Comparison of ENCODE assay signal across 1 cellular context in the genomic region with DNA sequence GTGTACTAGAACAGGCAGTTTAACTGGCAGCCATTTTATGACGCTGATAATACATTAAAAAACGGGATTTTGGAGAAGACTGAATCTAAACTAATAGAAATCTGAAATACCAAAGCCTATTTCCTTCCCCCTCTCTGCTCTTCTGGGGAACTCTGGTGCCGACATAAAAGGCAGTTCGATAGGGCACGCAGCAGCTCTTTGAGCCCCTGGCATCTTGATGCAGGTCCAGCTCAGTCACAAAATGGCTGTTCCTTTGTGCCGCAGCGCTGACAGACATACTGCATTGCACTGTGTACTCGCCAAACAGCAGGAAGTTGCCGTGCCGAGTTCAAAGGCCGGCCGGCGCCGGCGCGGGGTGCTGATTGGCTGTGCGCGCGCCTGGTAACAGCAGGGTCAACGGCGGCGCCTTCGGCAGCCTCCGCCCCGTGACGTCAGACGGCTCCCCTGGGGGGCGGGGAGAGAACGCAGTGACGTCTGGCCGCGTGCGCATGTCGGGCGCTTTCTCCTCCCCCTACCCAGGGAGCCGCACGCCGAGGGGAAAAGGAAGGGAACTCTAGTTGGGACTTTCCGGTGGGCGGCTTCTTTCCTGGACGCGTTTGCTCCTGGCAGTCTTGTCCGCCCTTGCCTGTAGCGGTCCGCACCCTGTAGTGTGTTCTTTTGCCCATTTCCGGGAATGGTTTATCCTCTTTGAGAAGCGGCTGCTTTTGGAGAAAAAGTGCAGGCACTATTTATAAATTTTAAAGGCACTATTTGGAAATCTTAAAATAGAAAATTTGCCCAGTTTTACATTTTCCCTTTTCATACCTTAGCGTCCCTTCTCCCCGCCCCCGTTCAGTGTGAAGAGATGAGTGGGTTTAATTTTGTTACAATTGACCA.
TF ChIP-seq lines count a peak whose summit lies in the region.

No MANE protein-coding gene starts in this region.

TF ChIP-seq in HepG2, 621 proteins besides CTCF, POLR2A, EP300 and RAD21 (continued from another document and continues in another):
- TF ChIP-seq RFXAP (CRISPR knock-in tag; IDR thresholded peaks at IDR 0.05; ENCODE audit: borderline replicate concordance), result peak; percentile 99
- peak; percentile 84; the same call in 1 of the 2 replicates for TF ChIP-seq ZSCAN31 (CRISPR knock-in tag; IDR thresholded peaks at IDR 0.05; ENCODE audit: low read depth)
- TF ChIP-seq MBNL3 (CRISPR knock-in tag; conservative IDR thresholded peaks at IDR 0.05), result no peak
- peak; percentile 62 for TF ChIP-seq ZNF12 (CRISPR knock-in tag; IDR thresholded peaks at IDR 0.05)
- TF ChIP-seq ARID3A (IDR thresholded peaks at IDR 0.05; ENCODE audit: low read depth, low read length), result no peak
- TF ChIP-seq MYPOP (CRISPR knock-in tag; IDR thresholded peaks at IDR 0.05), result peak; percentile 74; the same call in 1 of the 2 replicates
- TF ChIP-seq CHCHD3 (CRISPR knock-in tag; IDR thresholded peaks at IDR 0.05), result 0 out of 2 replicates have a peak, but pooled peaks have one; percentile 30
- TF ChIP-seq ZEB1 (IDR thresholded peaks at IDR 0.05; ENCODE audit: insufficient replicate concordance, low read depth), result peak; percentile 37
- TF ChIP-seq, protein P1, sequence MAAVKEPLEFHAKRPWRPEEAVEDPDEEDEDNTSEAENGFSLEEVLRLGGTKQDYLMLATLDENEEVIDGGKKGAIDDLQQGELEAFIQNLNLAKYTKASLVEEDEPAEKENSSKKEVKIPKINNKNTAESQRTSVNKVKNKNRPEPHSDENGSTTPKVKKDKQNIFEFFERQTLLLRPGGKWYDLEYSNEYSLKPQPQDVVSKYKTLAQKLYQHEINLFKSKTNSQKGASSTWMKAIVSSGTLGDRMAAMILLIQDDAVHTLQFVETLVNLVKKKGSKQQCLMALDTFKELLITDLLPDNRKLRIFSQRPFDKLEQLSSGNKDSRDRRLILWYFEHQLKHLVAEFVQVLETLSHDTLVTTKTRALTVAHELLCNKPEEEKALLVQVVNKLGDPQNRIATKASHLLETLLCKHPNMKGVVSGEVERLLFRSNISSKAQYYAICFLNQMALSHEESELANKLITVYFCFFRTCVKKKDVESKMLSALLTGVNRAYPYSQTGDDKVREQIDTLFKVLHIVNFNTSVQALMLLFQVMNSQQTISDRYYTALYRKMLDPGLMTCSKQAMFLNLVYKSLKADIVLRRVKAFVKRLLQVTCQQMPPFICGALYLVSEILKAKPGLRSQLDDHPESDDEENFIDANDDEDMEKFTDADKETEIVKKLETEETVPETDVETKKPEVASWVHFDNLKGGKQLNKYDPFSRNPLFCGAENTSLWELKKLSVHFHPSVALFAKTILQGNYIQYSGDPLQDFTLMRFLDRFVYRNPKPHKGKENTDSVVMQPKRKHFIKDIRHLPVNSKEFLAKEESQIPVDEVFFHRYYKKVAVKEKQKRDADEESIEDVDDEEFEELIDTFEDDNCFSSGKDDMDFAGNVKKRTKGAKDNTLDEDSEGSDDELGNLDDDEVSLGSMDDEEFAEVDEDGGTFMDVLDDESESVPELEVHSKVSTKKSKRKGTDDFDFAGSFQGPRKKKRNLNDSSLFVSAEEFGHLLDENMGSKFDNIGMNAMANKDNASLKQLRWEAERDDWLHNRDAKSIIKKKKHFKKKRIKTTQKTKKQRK (IDR thresholded peaks at IDR 0.05; ENCODE audit: low read length), result no peak
- TF ChIP-seq IRF2 (CRISPR knock-in tag; IDR thresholded peaks at IDR 0.05), result peak; percentile 94
- peak; percentile 96; the same call in 1 of the 2 replicates for TF ChIP-seq ZNF350 (CRISPR knock-in tag; IDR thresholded peaks at IDR 0.05; ENCODE audit: borderline replicate concordance, low read depth)
- TF ChIP-seq JDP2 (CRISPR knock-in tag; IDR thresholded peaks at IDR 0.05; ENCODE audit: borderline replicate concordance), result no peak
- no peak for TF ChIP-seq ZNF224 (CRISPR knock-in tag; IDR thresholded peaks at IDR 0.05)
- TF ChIP-seq TCF12 (IDR thresholded peaks at IDR 0.05), result no peak
- 0 out of 2 replicates have a peak, but pooled peaks have one; percentile 67 for TF ChIP-seq TCF12 (CRISPR knock-in tag; IDR thresholded peaks at IDR 0.05)
- no peak for TF ChIP-seq RARG (CRISPR knock-in tag; IDR thresholded peaks at IDR 0.05; ENCODE audit: low read depth)
- TF ChIP-seq NBN (conservative IDR thresholded peaks at IDR 0.05), result no peak
- peak; percentile 61 for TF ChIP-seq ZNF770 (CRISPR knock-in tag; IDR thresholded peaks at IDR 0.05)
- TF ChIP-seq ZBTB1 (CRISPR knock-in tag; IDR thresholded peaks at IDR 0.05; ENCODE audit: borderline replicate concordance), result no peak
- TF ChIP-seq KLF16 (CRISPR knock-in tag; IDR thresholded peaks at IDR 0.05), result peak in 1 of 2 experiments; percentile 89; a peak in 1 of 4 replicates
- TF ChIP-seq, protein P2, sequence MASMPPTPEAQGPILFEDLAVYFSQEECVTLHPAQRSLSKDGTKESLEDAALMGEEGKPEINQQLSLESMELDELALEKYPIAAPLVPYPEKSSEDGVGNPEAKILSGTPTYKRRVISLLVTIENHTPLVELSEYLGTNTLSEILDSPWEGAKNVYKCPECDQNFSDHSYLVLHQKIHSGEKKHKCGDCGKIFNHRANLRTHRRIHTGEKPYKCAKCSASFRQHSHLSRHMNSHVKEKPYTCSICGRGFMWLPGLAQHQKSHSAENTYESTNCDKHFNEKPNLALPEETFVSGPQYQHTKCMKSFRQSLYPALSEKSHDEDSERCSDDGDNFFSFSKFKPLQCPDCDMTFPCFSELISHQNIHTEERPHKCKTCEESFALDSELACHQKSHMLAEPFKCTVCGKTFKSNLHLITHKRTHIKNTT (CRISPR knock-in tag; IDR thresholded peaks at IDR 0.05), result no peak
- TF ChIP-seq ZMYM3 (CRISPR knock-in tag; IDR thresholded peaks at IDR 0.05), result peak; percentile 49; the same call in 1 of the 2 replicates
- TF ChIP-seq ZNF674 (CRISPR knock-in tag; IDR thresholded peaks at IDR 0.05; ENCODE audit: low read depth), result no peak
- TF ChIP-seq DNMT1 (CRISPR knock-in tag; IDR thresholded peaks at IDR 0.05), result no peak; the same call in 1 of the 2 replicates
- peak; percentile 82; the same call in 1 of the 2 replicates for TF ChIP-seq NAIF1 (CRISPR knock-in tag; IDR thresholded peaks at IDR 0.05; ENCODE audit: borderline replicate concordance)
- TF ChIP-seq ZNF34 (CRISPR knock-in tag; IDR thresholded peaks at IDR 0.05; ENCODE audit: borderline replicate concordance), result no peak
- TF ChIP-seq SIN3B (IDR thresholded peaks at IDR 0.05; ENCODE audit: low read length), result no peak; the same call in 1 of the 2 replicates
- no peak for TF ChIP-seq DDIT3 (CRISPR knock-in tag; IDR thresholded peaks at IDR 0.05)
- 0 out of 2 replicates have a peak, but pooled peaks have one; percentile 36 for TF ChIP-seq KDM3A (CRISPR knock-in tag; IDR thresholded peaks at IDR 0.05; ENCODE audit: low read depth)
- TF ChIP-seq, protein P3, sequence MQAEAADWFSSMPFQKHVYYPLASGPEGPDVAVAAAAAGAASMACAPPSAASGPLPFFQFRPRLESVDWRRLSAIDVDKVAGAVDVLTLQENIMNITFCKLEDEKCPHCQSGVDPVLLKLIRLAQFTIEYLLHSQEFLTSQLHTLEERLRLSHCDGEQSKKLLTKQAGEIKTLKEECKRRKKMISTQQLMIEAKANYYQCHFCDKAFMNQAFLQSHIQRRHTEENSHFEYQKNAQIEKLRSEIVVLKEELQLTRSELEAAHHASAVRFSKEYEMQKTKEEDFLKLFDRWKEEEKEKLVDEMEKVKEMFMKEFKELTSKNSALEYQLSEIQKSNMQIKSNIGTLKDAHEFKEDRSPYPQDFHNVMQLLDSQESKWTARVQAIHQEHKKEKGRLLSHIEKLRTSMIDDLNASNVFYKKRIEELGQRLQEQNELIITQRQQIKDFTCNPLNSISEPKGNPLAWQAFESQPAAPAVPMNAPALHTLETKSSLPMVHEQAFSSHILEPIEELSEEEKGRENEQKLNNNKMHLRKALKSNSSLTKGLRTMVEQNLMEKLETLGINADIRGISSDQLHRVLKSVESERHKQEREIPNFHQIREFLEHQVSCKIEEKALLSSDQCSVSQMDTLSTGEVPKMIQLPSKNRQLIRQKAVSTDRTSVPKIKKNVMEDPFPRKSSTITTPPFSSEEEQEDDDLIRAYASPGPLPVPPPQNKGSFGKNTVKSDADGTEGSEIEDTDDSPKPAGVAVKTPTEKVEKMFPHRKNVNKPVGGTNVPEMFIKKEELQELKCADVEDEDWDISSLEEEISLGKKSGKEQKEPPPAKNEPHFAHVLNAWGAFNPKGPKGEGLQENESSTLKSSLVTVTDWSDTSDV (CRISPR knock-in tag; IDR thresholded peaks at IDR 0.05), result no peak
- TF ChIP-seq, protein P4, sequence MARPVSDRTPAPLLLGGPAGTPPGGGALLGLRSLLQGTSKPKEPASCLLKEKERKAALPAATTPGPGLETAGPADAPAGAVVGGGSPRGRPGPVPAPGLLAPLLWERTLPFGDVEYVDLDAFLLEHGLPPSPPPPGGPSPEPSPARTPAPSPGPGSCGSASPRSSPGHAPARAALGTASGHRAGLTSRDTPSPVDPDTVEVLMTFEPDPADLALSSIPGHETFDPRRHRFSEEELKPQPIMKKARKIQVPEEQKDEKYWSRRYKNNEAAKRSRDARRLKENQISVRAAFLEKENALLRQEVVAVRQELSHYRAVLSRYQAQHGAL (CRISPR knock-in tag; IDR thresholded peaks at IDR 0.05; ENCODE audit: not compliant biosample characterization), result peak; percentile 92
- TF ChIP-seq ZNF33A (CRISPR knock-in tag; IDR thresholded peaks at IDR 0.05; ENCODE audit: borderline replicate concordance), result peak; percentile 80; the same call in 1 of the 2 replicates
- peak; percentile 99 for TF ChIP-seq RFXANK (CRISPR knock-in tag; IDR thresholded peaks at IDR 0.05)
- peak; percentile 94 for TF ChIP-seq SALL1 (CRISPR knock-in tag; IDR thresholded peaks at IDR 0.05)
- TF ChIP-seq ZNF136 (CRISPR knock-in tag; IDR thresholded peaks at IDR 0.05; ENCODE audit: low read depth), result no peak
- peak; percentile 79; the same call in 1 of the 2 replicates for TF ChIP-seq ZNF543 (CRISPR knock-in tag; IDR thresholded peaks at IDR 0.05)
- TF ChIP-seq GTF3A (CRISPR knock-in tag; conservative IDR thresholded peaks at IDR 0.05), result no peak
- TF ChIP-seq ZNF619 (CRISPR knock-in tag; IDR thresholded peaks at IDR 0.05), result peak; percentile 37; the same call in 1 of the 2 replicates
- no peak for TF ChIP-seq HMGA1 (CRISPR knock-in tag; conservative IDR thresholded peaks at IDR 0.05)
- TF ChIP-seq REPIN1 (CRISPR knock-in tag; IDR thresholded peaks at IDR 0.05; ENCODE audit: borderline replicate concordance, low read depth), result peak; percentile 91
- peak; percentile 70; the same call in 1 of the 2 replicates for TF ChIP-seq ZFP1 (CRISPR knock-in tag; IDR thresholded peaks at IDR 0.05)
- peak; percentile 88; the same call in 1 of the 2 replicates for TF ChIP-seq HNF4G (IDR thresholded peaks at IDR 0.05; ENCODE audit: borderline replicate concordance, low read depth, low read length)
- peak; percentile 88; the same call in 1 of the 2 replicates for TF ChIP-seq HNF4G (CRISPR knock-in tag; IDR thresholded peaks at IDR 0.05; ENCODE audit: borderline replicate concordance, low read depth)
- TF ChIP-seq ATF7-NPFF (CRISPR knock-in tag; IDR thresholded peaks at IDR 0.05; ENCODE audit: low read depth), result peak; percentile 86
- TF ChIP-seq SATB2 (CRISPR knock-in tag; IDR thresholded peaks at IDR 0.05), result no peak
- TF ChIP-seq AKAP8 (CRISPR knock-in tag; IDR thresholded peaks at IDR 0.05), result peak; percentile 90
- TF ChIP-seq ZGPAT (CRISPR knock-in tag; IDR thresholded peaks at IDR 0.05), result peak; percentile 93
- TF ChIP-seq ATM (IDR thresholded peaks at IDR 0.05; ENCODE audit: borderline replicate concordance), result no peak
- peak; percentile 72; the same call in 1 of the 2 replicates for TF ChIP-seq NRL (CRISPR knock-in tag; IDR thresholded peaks at IDR 0.05; ENCODE audit: borderline replicate concordance)
- no peak for TF ChIP-seq SCMH1 (CRISPR knock-in tag; IDR thresholded peaks at IDR 0.05; ENCODE audit: borderline replicate concordance)
